ENCODE assay signal across 2 cellular contexts in the genomic region with DNA sequence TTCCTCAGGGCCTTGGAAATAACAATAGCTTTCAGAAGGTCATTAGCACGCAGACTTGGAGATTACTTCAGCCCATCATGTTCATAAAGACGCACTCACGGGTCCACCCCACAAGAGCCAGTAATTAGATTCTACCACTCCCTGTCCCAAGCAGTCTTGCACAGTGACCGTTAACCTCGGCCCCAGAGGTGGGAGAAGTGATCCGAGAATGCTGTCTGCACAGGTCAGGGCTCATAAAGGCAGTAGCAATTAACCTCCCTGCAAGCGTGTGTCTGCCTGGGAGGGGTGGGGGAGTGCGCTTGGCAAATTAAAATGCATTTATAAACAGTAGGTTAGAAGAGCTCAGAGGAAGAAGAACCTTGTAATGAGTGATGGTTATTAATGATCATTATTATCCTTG.
TF ChIP-seq lines count a peak whose summit lies in the region.

No MANE protein-coding gene starts in this region.

TF ChIP-seq in HEK293T, 16 proteins besides CTCF, POLR2A, EP300 and RAD21 (continued from another document):
- no peak for TF ChIP-seq BHLHE40 (IDR thresholded peaks at IDR 0.05; ENCODE audit: borderline replicate concordance)
- TF ChIP-seq FOXK2 (IDR thresholded peaks at IDR 0.05): no peak
- TF ChIP-seq SUZ12 (IDR thresholded peaks at IDR 0.05): no peak
- no peak for TF ChIP-seq TARDBP (IDR thresholded peaks at IDR 0.05)

TF ChIP-seq in H1, 55 proteins besides CTCF, POLR2A, EP300 and RAD21 (continued from another document):
- TF ChIP-seq PHF8 (conservative IDR thresholded peaks at IDR 0.05; ENCODE audit: low read depth, low read length) (no peak), CHD1 (IDR thresholded peaks at IDR 0.05; ENCODE audit: low read depth, low read length) (no peak), KDM1A (IDR thresholded peaks at IDR 0.05; ENCODE audit: borderline replicate concordance, low read length) (no peak), NRF1 (IDR thresholded peaks at IDR 0.05; ENCODE audit: low read depth, low read length) (no peak), TCF12 (IDR thresholded peaks at IDR 0.05; ENCODE audit: low read depth, low read length) (no peak)
